ENCODE assay signal across 1 cellular context in genomic region chr6:28710466-28711191, GRCh38.
TF ChIP-seq lines count a peak whose summit lies in the region.

No MANE protein-coding gene starts in this region.

TF ChIP-seq in H1, 55 proteins besides CTCF, POLR2A, EP300 and RAD21:
- peak; percentile 77 for TF ChIP-seq TEAD4 (IDR thresholded peaks at IDR 0.05; ENCODE audit: low read depth, low read length)
- no peak for TF ChIP-seq SIX5 (IDR thresholded peaks at IDR 0.05; ENCODE audit: low read depth, low read length)
- TF ChIP-seq SIN3A (conservative IDR thresholded peaks at IDR 0.05 in 1 of 2, IDR thresholded peaks at IDR 0.05 in 1 of 2; ENCODE audit: low read depth in 1 of 2, low read length in 2 of 2): 0 out of 4 replicates have a peak, but pooled peaks of 1 of the 2 experiments have one; percentile 58
- peak; percentile 24; the same call in 1 of the 2 replicates for TF ChIP-seq NRF1 (IDR thresholded peaks at IDR 0.05; ENCODE audit: low read depth, low read length)
- no peak for TF ChIP-seq CREB1 (IDR thresholded peaks at IDR 0.05)
- TF ChIP-seq POU5F1 (IDR thresholded peaks at IDR 0.05; ENCODE audit: low read depth, low read length): 0 out of 2 replicates have a peak, but pooled peaks have one; percentile 65
- TF ChIP-seq E2F6 (IDR thresholded peaks at IDR 0.05): peak; percentile 40; the same call in 1 of the 2 replicates
- TF ChIP-seq MAX (IDR thresholded peaks at IDR 0.05): peak; percentile 87
- TF ChIP-seq YY1 (IDR thresholded peaks at IDR 0.05; ENCODE audit: low read depth, low read length): no peak; the same call in 1 of the 2 replicates
- TF ChIP-seq SP4 (IDR thresholded peaks at IDR 0.05; ENCODE audit: low read length): no peak
- TF ChIP-seq CEBPB (IDR thresholded peaks at IDR 0.05; ENCODE audit: low read depth, low read length): peak; percentile 38; the same call in 1 of the 2 replicates
- no peak for TF ChIP-seq KDM5A (IDR thresholded peaks at IDR 0.05; ENCODE audit: low read length)
- TF ChIP-seq MAFK (IDR thresholded peaks at IDR 0.05; ENCODE audit: low read depth, low read length): peak; percentile 64; the same call in 1 of the 2 replicates
- no peak for TF ChIP-seq CHD2 (IDR thresholded peaks at IDR 0.05; ENCODE audit: low read length)
- peak; percentile 49 for TF ChIP-seq TAF7 (optimal IDR thresholded peaks at IDR 0.05; ENCODE audit: borderline replicate concordance, low read depth, low read length)
- TF ChIP-seq TBP (IDR thresholded peaks at IDR 0.05; ENCODE audit: low read depth, low read length): peak; percentile 100
- no peak for TF ChIP-seq TAF1 (IDR thresholded peaks at IDR 0.05; ENCODE audit: low read depth, low read length)
- 0 out of 2 replicates have a peak, but pooled peaks have one; percentile 47 for TF ChIP-seq SP1 (IDR thresholded peaks at IDR 0.05; ENCODE audit: low read depth, low read length)
- TF ChIP-seq NANOG (IDR thresholded peaks at IDR 0.05; ENCODE audit: insufficient read depth, low read depth, low read length, poor library complexity, severe bottlenecking): no peak
- TF ChIP-seq JUND (IDR thresholded peaks at IDR 0.05; ENCODE audit: low read length): no peak
- TF ChIP-seq ATF3 (IDR thresholded peaks at IDR 0.05; ENCODE audit: insufficient read depth, low read depth, low read length): no peak
- no peak for TF ChIP-seq RBBP5 (IDR thresholded peaks at IDR 0.05; ENCODE audit: borderline replicate concordance, low read depth, low read length)
